ENCODE assay signal across 1 cellular context in genomic region chr1:53249706-53250105, GRCh38.
TF ChIP-seq lines count a peak whose summit lies in the region.

No MANE protein-coding gene starts in this region.

TF ChIP-seq in IMR-90, 13 proteins besides CTCF, POLR2A, EP300 and RAD21 (continued from another document):
- TF ChIP-seq, protein P1, sequence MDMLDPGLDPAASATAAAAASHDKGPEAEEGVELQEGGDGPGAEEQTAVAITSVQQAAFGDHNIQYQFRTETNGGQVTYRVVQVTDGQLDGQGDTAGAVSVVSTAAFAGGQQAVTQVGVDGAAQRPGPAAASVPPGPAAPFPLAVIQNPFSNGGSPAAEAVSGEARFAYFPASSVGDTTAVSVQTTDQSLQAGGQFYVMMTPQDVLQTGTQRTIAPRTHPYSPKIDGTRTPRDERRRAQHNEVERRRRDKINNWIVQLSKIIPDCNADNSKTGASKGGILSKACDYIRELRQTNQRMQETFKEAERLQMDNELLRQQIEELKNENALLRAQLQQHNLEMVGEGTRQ (IDR thresholded peaks at IDR 0.05; ENCODE audit: low read depth, low read length) = no peak
- TF ChIP-seq BHLHE40 (IDR thresholded peaks at IDR 0.05; ENCODE audit: low read depth, low read length) (no peak), ELK1 (IDR thresholded peaks at IDR 0.05; ENCODE audit: borderline replicate concordance, low read depth, low read length) (no peak), RFX5 (IDR thresholded peaks at IDR 0.05; ENCODE audit: low read depth, low read length) (no peak), FOS (IDR thresholded peaks at IDR 0.05; ENCODE audit: low read depth, low read length) (no peak), MAZ (IDR thresholded peaks at IDR 0.05; ENCODE audit: borderline replicate concordance, low read depth, low read length) (no peak), MAFK (IDR thresholded peaks at IDR 0.05; ENCODE audit: low read depth, low read length) (no peak), CHD1 (IDR thresholded peaks at IDR 0.05; ENCODE audit: low read depth, low read length) (no peak), SMC3 (IDR thresholded peaks at IDR 0.05; ENCODE audit: low read depth, low read length) (no peak), NFE2L2 (IDR thresholded peaks at IDR 0.05; ENCODE audit: low read depth, low read length) (no peak)
